2 cellular contexts compared by ENCODE assay signal in the genomic region with DNA sequence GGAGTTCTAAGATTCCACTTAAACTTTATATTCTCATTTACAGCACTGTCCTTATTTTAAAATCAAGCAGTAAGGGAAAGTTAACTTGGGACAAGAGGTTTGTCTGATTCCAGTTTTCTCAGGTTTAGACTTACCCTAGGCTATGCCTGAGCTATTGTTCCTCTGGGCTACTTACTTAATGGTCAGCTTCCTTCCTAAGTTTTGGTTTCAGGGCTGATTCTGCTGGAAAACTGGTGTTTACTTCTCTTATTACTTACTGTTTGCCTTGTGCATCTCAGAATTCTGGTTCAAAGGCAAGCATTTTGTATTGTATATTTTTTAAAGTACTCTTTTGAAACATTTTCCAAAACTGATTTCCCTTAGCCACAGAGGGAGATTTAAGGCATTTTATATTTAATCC.
TF ChIP-seq lines count a peak whose summit lies in the region.

No MANE protein-coding gene starts in this region.

TF ChIP-seq in A549, 52 proteins besides CTCF, POLR2A, EP300 and RAD21 (continued from another document):
- no peak for TF ChIP-seq SREBF2 (IDR thresholded peaks at IDR 0.05)
- no peak for TF ChIP-seq EHF (CRISPR knock-in tag; IDR thresholded peaks at IDR 0.05)
- TF ChIP-seq, protein P1, sequence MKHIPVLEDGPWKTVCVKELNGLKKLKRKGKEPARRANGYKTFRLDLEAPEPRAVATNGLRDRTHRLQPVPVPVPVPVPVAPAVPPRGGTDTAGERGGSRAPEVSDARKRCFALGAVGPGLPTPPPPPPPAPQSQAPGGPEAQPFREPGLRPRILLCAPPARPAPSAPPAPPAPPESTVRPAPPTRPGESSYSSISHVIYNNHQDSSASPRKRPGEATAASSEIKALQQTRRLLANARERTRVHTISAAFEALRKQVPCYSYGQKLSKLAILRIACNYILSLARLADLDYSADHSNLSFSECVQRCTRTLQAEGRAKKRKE (CRISPR knock-in tag; IDR thresholded peaks at IDR 0.05; ENCODE audit: low read depth): no peak
- no peak for TF ChIP-seq HOXA7 (CRISPR knock-in tag; IDR thresholded peaks at IDR 0.05)
- no peak for TF ChIP-seq NFE2L2 (conservative IDR thresholded peaks at IDR 0.05; ENCODE audit: low read length)

TF ChIP-seq in IMR-90, 13 proteins besides CTCF, POLR2A, EP300 and RAD21:
- TF ChIP-seq, protein P2, sequence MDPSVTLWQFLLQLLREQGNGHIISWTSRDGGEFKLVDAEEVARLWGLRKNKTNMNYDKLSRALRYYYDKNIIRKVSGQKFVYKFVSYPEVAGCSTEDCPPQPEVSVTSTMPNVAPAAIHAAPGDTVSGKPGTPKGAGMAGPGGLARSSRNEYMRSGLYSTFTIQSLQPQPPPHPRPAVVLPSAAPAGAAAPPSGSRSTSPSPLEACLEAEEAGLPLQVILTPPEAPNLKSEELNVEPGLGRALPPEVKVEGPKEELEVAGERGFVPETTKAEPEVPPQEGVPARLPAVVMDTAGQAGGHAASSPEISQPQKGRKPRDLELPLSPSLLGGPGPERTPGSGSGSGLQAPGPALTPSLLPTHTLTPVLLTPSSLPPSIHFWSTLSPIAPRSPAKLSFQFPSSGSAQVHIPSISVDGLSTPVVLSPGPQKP (IDR thresholded peaks at IDR 0.05; ENCODE audit: borderline replicate concordance, low read depth, low read length): no peak
- TF ChIP-seq CEBPB (IDR thresholded peaks at IDR 0.05; ENCODE audit: low read depth, low read length) (no peak), CHD1 (IDR thresholded peaks at IDR 0.05; ENCODE audit: low read depth, low read length) (no peak), BHLHE40 (IDR thresholded peaks at IDR 0.05; ENCODE audit: low read depth, low read length) (no peak), RFX5 (IDR thresholded peaks at IDR 0.05; ENCODE audit: low read depth, low read length) (no peak), MAFK (IDR thresholded peaks at IDR 0.05; ENCODE audit: low read depth, low read length) (no peak), SMC3 (IDR thresholded peaks at IDR 0.05; ENCODE audit: low read depth, low read length) (no peak), MXI1 (IDR thresholded peaks at IDR 0.05; ENCODE audit: borderline replicate concordance, low read depth, low read length) (no peak), NFE2L2 (IDR thresholded peaks at IDR 0.05; ENCODE audit: low read depth, low read length) (no peak), MAZ (IDR thresholded peaks at IDR 0.05; ENCODE audit: borderline replicate concordance, low read depth, low read length) (no peak), RCOR1 (IDR thresholded peaks at IDR 0.05; ENCODE audit: insufficient replicate concordance, low read length) (no peak), FOS (IDR thresholded peaks at IDR 0.05; ENCODE audit: low read depth, low read length) (no peak)
- TF ChIP-seq, protein P3, sequence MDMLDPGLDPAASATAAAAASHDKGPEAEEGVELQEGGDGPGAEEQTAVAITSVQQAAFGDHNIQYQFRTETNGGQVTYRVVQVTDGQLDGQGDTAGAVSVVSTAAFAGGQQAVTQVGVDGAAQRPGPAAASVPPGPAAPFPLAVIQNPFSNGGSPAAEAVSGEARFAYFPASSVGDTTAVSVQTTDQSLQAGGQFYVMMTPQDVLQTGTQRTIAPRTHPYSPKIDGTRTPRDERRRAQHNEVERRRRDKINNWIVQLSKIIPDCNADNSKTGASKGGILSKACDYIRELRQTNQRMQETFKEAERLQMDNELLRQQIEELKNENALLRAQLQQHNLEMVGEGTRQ (IDR thresholded peaks at IDR 0.05; ENCODE audit: low read depth, low read length): no peak
